Comparison of ENCODE assay signal across 18 cellular contexts in genomic region chr22:20225693-20225966, GRCh38. TPM values are rescaled to one million over a fixed set of nuclear protein-coding genes. Genes with fewer than 3 reads are reported as not detected.
DNase-seq lines count a peak whose midpoint lies in the region; ATAC-seq and TF ChIP-seq lines count a peak whose summit lies in the region.
"Had no signal": no experiment of that assay in that cellular context is flagged by ENCODE, and none has a peak within 500 bp of the region (broad histone marks: within the 10 kb centered on the region; RNA-seq: fewer than 3 reads in every experiment).

No MANE protein-coding gene starts in this region.

- no peak overlapping the region for H3K9ac ChIP-seq in neural progenitor cell
- H3K9ac ChIP-seq: BLaER1, GM23248 had no signal

- no peaks in the 10 kb centered on the region for H3K36me3 Mint-ChIP-seq in CD4-positive, CD25-positive, alpha-beta regulatory T cell
- H3K36me3 Mint-ChIP-seq in WTC11 = peaks cover 6% of the 10 kb centered on the region; the same call in 1 of the 2 replicates
- H3K36me3 Mint-ChIP-seq in endothelial cell (ENCODE audit: low read depth, unreplicated experiment) = peaks cover 11% of the 10 kb centered on the region
- H3K36me3 Mint-ChIP-seq in neural progenitor cell = no peaks in the 10 kb centered on the region
- H3K36me3 Mint-ChIP-seq: CD8-positive, alpha-beta memory T cell had no signal

- CTCF ChIA-PET in WTC11 (lab: Charles Lee) = interaction anchor here (1.1 to 5.6 kb wide), 2 partner anchors 13 to 39 kb away, joined by 3 to 36 read pairs; no protein-coding TSS in a partner anchor

- no peaks in the 10 kb centered on the region for H3K79me2 ChIP-seq in neural progenitor cell (ENCODE audit: low read depth)

- TF ChIP-seq CTCF in WTC11 (IDR thresholded peaks at IDR 0.05) (no peak), endothelial cell (IDR thresholded peaks at IDR 0.05; ENCODE audit: unreplicated experiment) (no peak), neural progenitor cell (IDR thresholded peaks at IDR 0.05) (no peak)

- H3F3A ChIP-seq in neural progenitor cell (ENCODE audit: low read depth) = peaks cover 12% of the 10 kb centered on the region

- H3K4me3 ChIP-seq in CD4-positive, CD25-positive, alpha-beta regulatory T cell (ENCODE audit: low read depth, low read length) = no peak overlapping the region
- H3K4me3 ChIP-seq in neural progenitor cell = no peak overlapping the region
- H3K4me3 ChIP-seq: BLaER1, GM23248 had no signal

- no peak overlapping the region for H3K4me3 Mint-ChIP-seq in CD4-positive, CD25-positive, alpha-beta regulatory T cell
- H3K4me3 Mint-ChIP-seq in WTC11 = no peak overlapping the region
- H3K4me3 Mint-ChIP-seq in endothelial cell (ENCODE audit: unreplicated experiment) = peak overlapping the region; percentile 27
- no peak overlapping the region for H3K4me3 Mint-ChIP-seq in neural progenitor cell
- H3K4me3 Mint-ChIP-seq: CD8-positive, alpha-beta memory T cell had no signal

- no peaks in the 10 kb centered on the region for H4K20me1 ChIP-seq in neural progenitor cell (ENCODE audit: low read depth)
- H4K20me1 ChIP-seq: BLaER1 had no signal

- H3K9me3 Mint-ChIP-seq in CD4-positive, CD25-positive, alpha-beta regulatory T cell = no peaks in the 10 kb centered on the region
- H3K9me3 Mint-ChIP-seq in WTC11 (peaks cover 15% of the 10 kb centered on the region), endothelial cell (ENCODE audit: unreplicated experiment) (no peaks in the 10 kb centered on the region), neural progenitor cell (peaks cover 10% of the 10 kb centered on the region)
- H3K9me3 Mint-ChIP-seq: CD8-positive, alpha-beta memory T cell had no signal

- peak overlapping the region in 2 of 3 donors; percentile 42 to 71 for H3K27ac Mint-ChIP-seq in CD4-positive, CD25-positive, alpha-beta regulatory T cell
- H3K27ac Mint-ChIP-seq in WTC11 = no peak overlapping the region
- peak overlapping the region; percentile 0 for H3K27ac Mint-ChIP-seq in endothelial cell (ENCODE audit: unreplicated experiment)
- H3K27ac Mint-ChIP-seq in neural progenitor cell = peak overlapping the region; percentile 95

- no peak for ATAC-seq in CD4-positive, CD25-positive, alpha-beta regulatory T cell (ENCODE audit: low read depth in 2 of 2)
- no peak for ATAC-seq in WTC11

- H3K4me2 ChIP-seq in neural progenitor cell = no peak overlapping the region
- H3K4me2 ChIP-seq: BLaER1 had no signal

- H2AFZ ChIP-seq in neural progenitor cell (replicated peaks) = no peak overlapping the region
- H2AFZ ChIP-seq: GM23248 had no signal

- H3K9me3 ChIP-seq in CD4-positive, CD25-positive, alpha-beta regulatory T cell (ENCODE audit: control insufficient read depth in 2 of 2, low read length in 2 of 2) = no peaks in the 10 kb centered on the region
- no peaks in the 10 kb centered on the region for H3K9me3 ChIP-seq in neural progenitor cell (ENCODE audit: low read depth)
- H3K9me3 ChIP-seq: BLaER1 had no signal

- no peaks in the 10 kb centered on the region for H3K27me3 Mint-ChIP-seq in CD4-positive, CD25-positive, alpha-beta regulatory T cell
- peaks cover 3% of the 10 kb centered on the region; the same call in 1 of the 2 replicates for H3K27me3 Mint-ChIP-seq in WTC11 (ENCODE audit: low read depth)
- H3K27me3 Mint-ChIP-seq in endothelial cell (ENCODE audit: unreplicated experiment) = peaks cover 14% of the 10 kb centered on the region
- H3K27me3 Mint-ChIP-seq in neural progenitor cell (ENCODE audit: insufficient read depth, low read depth) = peaks cover 21% of the 10 kb centered on the region
- H3K27me3 Mint-ChIP-seq: CD8-positive, alpha-beta memory T cell had no signal

- no peaks in the 10 kb centered on the region for H3K36me3 ChIP-seq in CD4-positive, CD25-positive, alpha-beta regulatory T cell (ENCODE audit: control insufficient read depth, insufficient read depth, low read length)
- no peaks in the 10 kb centered on the region for H3K36me3 ChIP-seq in neural progenitor cell
- H3K36me3 ChIP-seq: BLaER1 had no signal

- peaks cover 0 to 2% (median 0%) of the 10 kb centered on the region in 4 donors for H3K4me1 Mint-ChIP-seq in CD4-positive, CD25-positive, alpha-beta regulatory T cell
- H3K4me1 Mint-ChIP-seq in WTC11 (no peaks in the 10 kb centered on the region), endothelial cell (ENCODE audit: unreplicated experiment) (peaks cover 4% of the 10 kb centered on the region), neural progenitor cell (peaks cover 22% of the 10 kb centered on the region)
- H3K4me1 Mint-ChIP-seq: CD8-positive, alpha-beta memory T cell had no signal

- H3K4me1 ChIP-seq in CD4-positive, CD25-positive, alpha-beta regulatory T cell (ENCODE audit: control insufficient read depth, insufficient read depth, low read length, poor library complexity, severe bottlenecking) = no peaks in the 10 kb centered on the region
- H3K4me1 ChIP-seq in neural progenitor cell = no peaks in the 10 kb centered on the region

- intact Hi-C loops in head of caudate nucleus (cut with DNase I) = no loop called here

- POLR2A ChIA-PET in WTC11 (lab: Charles Lee) = no interaction called here

- H3K27ac ChIP-seq in CD4-positive, CD25-positive, alpha-beta regulatory T cell (ENCODE audit: insufficient read depth, low read length, poor library complexity, severe bottlenecking) = no peak overlapping the region
- H3K27ac ChIP-seq in neural progenitor cell = no peak overlapping the region
- H3K27ac ChIP-seq: BLaER1, GM23248 had no signal

- no peaks in the 10 kb centered on the region for H3K27me3 ChIP-seq in CD4-positive, CD25-positive, alpha-beta regulatory T cell (ENCODE audit: control insufficient read depth, insufficient read depth, low read length)
- H3K27me3 ChIP-seq in neural progenitor cell = no peaks in the 10 kb centered on the region
- H3K27me3 ChIP-seq: BLaER1 had no signal

- DNase-seq in CD4-positive, CD25-positive, alpha-beta regulatory T cell = no peak
- no peak for DNase-seq in WTC11 (ENCODE audit: low spot score)
- DNase-seq in endothelial cell (ENCODE audit: low spot score) = no peak
- no peak for DNase-seq in neural progenitor cell (ENCODE audit: low spot score)
- no peak for DNase-seq in HCEC 1CT
- no peak for DNase-seq in head of caudate nucleus
- no peak for DNase-seq in cerebellum (ENCODE audit: low spot score)
- no peak for DNase-seq in C1 segment of cervical spinal cord (lab: John Stamatoyannopoulos, UW)
- DNase-seq: 8988T; CD8-positive, alpha-beta memory T cell; COR-L47; DMS 273 treated with DMSO at 0.1 percent for 48 hours; DMS53; DND-41; EL; GM23248; H7 had no signal

TF ChIP-seq in WTC11, 78 proteins besides CTCF, POLR2A, EP300 and RAD21:
- TF ChIP-seq TCF7 (CRISPR knock-in tag; IDR thresholded peaks at IDR 0.05; ENCODE audit: low read depth) (0 out of 2 replicates have a peak, but pooled peaks have one; percentile 9), E2F4 (CRISPR knock-in tag; IDR thresholded peaks at IDR 0.05; ENCODE audit: borderline replicate concordance, low read depth) (0 out of 2 replicates have a peak, but pooled peaks have one; percentile 33), PRRX2 (CRISPR knock-in tag; IDR thresholded peaks at IDR 0.05) (no peak)

RNA-seq across cellular contexts. Expression of gene RTN4R, which starts 42.5 kb away (rescaled TPM):
- 1.3 TPM for total RNA-seq in CD4-positive, CD25-positive, alpha-beta regulatory T cell
- 1 to 10 TPM; 1.2 to 3.3 (median 1.9) TPM for polyA plus RNA-seq in CD4-positive, CD25-positive, alpha-beta regulatory T cell
- total RNA-seq in WTC11 (2021) (23.0 to 27.0 TPM (median 25.0 TPM) in 3 replicates), endothelial cell (ENCODE audit: unreplicated experiment) (19.0 TPM), neural progenitor cell (ENCODE audit: low replicate concordance) (6.3 and 20.9 TPM in 2 replicates), cerebellum (8.0 TPM)
- total RNA-seq: GM23248 had no signal
